11 cellular contexts compared by ENCODE assay signal in the genomic region with DNA sequence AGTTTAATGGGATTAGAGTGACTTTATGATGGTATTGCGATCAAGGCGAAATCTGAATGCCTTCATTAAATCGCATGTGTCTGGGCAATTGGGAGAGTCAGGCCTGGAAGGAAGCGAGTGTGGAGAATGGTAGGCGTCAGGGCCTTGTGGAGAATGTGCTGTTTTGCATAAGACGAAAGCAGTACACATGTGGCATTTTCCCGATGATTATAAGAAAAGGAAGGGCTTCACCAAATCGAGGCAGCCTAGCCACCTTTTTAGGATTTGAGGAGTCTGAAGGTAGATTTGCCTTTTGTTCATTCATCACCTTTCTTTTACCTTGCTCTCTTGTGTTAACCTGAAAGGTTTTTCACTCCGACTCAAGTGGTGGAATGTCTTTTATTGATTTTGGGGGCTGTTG. TPM values are rescaled to one million over a fixed set of nuclear protein-coding genes. Genes with fewer than 3 reads are reported as not detected.
DNase-seq lines count a peak whose midpoint lies in the region; ATAC-seq and TF ChIP-seq lines count a peak whose summit lies in the region.
"Had no signal": no experiment of that assay in that cellular context is flagged by ENCODE, and none has a peak within 500 bp of the region (broad histone marks: within the 10 kb centered on the region; RNA-seq: fewer than 3 reads in every experiment).

No MANE protein-coding gene starts in this region.

- H3K27ac ChIP-seq in heart left ventricle = peak overlapping the region; percentile 34 to 99 (median 97)
- H3K27ac ChIP-seq in dorsolateral prefrontal cortex = peak overlapping the region; percentile 88 to 100 (median 99)
- H3K27ac ChIP-seq in neural cell (ENCODE audit: low read length) = peak overlapping the region; percentile 97
- H3K27ac ChIP-seq in vagina = peak overlapping the region; percentile 100

- H3K79me2 ChIP-seq in neural cell (replicated peaks; ENCODE audit: insufficient read depth, low read length) = peaks cover 86% of the 10 kb centered on the region

- peak overlapping the region in 8 of 12 donors; percentile 17 to 64 (median 55) for H3K4me3 ChIP-seq in heart left ventricle
- H3K4me3 ChIP-seq in dorsolateral prefrontal cortex = peak overlapping the region in 58 of 59 donors; percentile 17 to 78 (median 65)
- H3K4me3 ChIP-seq in neural cell (ENCODE audit: low read length) = peak overlapping the region; percentile 65
- peak overlapping the region; percentile 25 to 56 for H3K4me3 ChIP-seq in vagina

- H3K4me2 ChIP-seq in neural cell (ENCODE audit: low read length) = peak overlapping the region; percentile 96

- no peak for ATAC-seq in heart left ventricle
- ATAC-seq in left cardiac atrium = no peak
- no peak for ATAC-seq in HG03039 (IDR thresholded peaks at IDR 0.05; ENCODE audit: unreplicated experiment)

- no peak for TF ChIP-seq CTCF in heart left ventricle (IDR thresholded peaks at IDR 0.05)
- TF ChIP-seq CTCF in dorsolateral prefrontal cortex (IDR thresholded peaks at IDR 0.05 in 54 of 56, conservative IDR thresholded peaks at IDR 0.05 in 2 of 56; ENCODE audit: low read depth in 1 of 56, partially characterized antibody in 56 of 56) = no peak
- no peak for TF ChIP-seq CTCF in neural cell (IDR thresholded peaks at IDR 0.05; ENCODE audit: poor library complexity, severe bottlenecking)
- TF ChIP-seq CTCF in vagina (IDR thresholded peaks at IDR 0.05) = no peak

- TF ChIP-seq POLR2A in heart left ventricle (IDR thresholded peaks at IDR 0.05) = no peak
- no peak for TF ChIP-seq POLR2A in vagina (IDR thresholded peaks at IDR 0.05)

- TF ChIP-seq RAD21 in neural cell (conservative IDR thresholded peaks at IDR 0.05) = no peak

- intact Hi-C loops in heart left ventricle (cut with DNase I) = loop anchor here in 5 of 10 donors (5.0 to 10.0 kb wide), 4 partner anchors 72 to 189 kb away; no protein-coding TSS in a partner anchor
- intact Hi-C loops in left cardiac atrium (cut with DNase I) = loop anchor here (5.0 to 10.0 kb wide), 3 partner anchors 129 to 197 kb away; no protein-coding TSS in a partner anchor
- intact Hi-C loops in dorsolateral prefrontal cortex (cut with DNase I) = loop anchor here (2.0 to 10.0 kb wide), 6 partner anchors 21 to 199 kb away; no protein-coding TSS in a partner anchor
- intact Hi-C loops in vagina (cut with DNase I) = no loop called here

- peaks cover 0 to 40% (median 27%) of the 10 kb centered on the region in 9 donors for H3K36me3 ChIP-seq in heart left ventricle
- peaks cover 19% of the 10 kb centered on the region for H3K36me3 ChIP-seq in neural cell (ENCODE audit: insufficient read depth, low read length)
- peaks cover 0 to 25% of the 10 kb centered on the region in 2 donors for H3K36me3 ChIP-seq in vagina

- H3K27me3 ChIP-seq in heart left ventricle (no peaks in the 10 kb centered on the region), dorsolateral prefrontal cortex (no peaks in the 10 kb centered on the region), neural cell (ENCODE audit: insufficient read depth, low read depth, low read length) (no peaks in the 10 kb centered on the region), vagina (no peaks in the 10 kb centered on the region)

- peak overlapping the region; percentile 85 for H3K9ac ChIP-seq in neural cell (ENCODE audit: low read length)

- H3K9me3 ChIP-seq in heart left ventricle = no peaks in the 10 kb centered on the region
- H3K9me3 ChIP-seq in neural cell (ENCODE audit: low read length) = peaks cover 5% of the 10 kb centered on the region
- H3K9me3 ChIP-seq in vagina = no peaks in the 10 kb centered on the region

- no peak overlapping the region for H2AFZ ChIP-seq in neural cell (ENCODE audit: low read depth, low read length)

- H4K20me1 ChIP-seq in neural cell (ENCODE audit: insufficient read depth) = no peaks in the 10 kb centered on the region

- DNase-seq in heart left ventricle (no peak), left cardiac atrium (no peak), dorsolateral prefrontal cortex (peak in 2 of 10 donors; percentile 47 to 53), vagina (ENCODE audit: extremely low spot score in 2 of 2) (no peak), OCI-M2 (lab: John Stamatoyannopoulos, UW; ENCODE audit: unreplicated experiment) (no peak), NCI-H146 treated with DMSO at 0.1 percent for 48 hours (lab: John Stamatoyannopoulos, UW; ENCODE audit: unreplicated experiment) (no peak)
- DNase-seq: NCI-H187 treated with DMSO at 0.1 percent for 48 hours; stimulated activated CD4-positive, alpha-beta T cell treated with anti-CD3 and anti-CD28 coated beads, Interleukin-4, amount 100 ng/mL, for 4 hours; T-helper 1 cell had no signal

- H3K9me2 ChIP-seq in neural cell (ENCODE audit: insufficient read depth, low read length) = no peaks in the 10 kb centered on the region

- H3K4me1 ChIP-seq in heart left ventricle (peaks cover 20 to 83% (median 65%) of the 10 kb centered on the region in 12 donors), vagina (peaks cover 73% of the 10 kb centered on the region)

- WGBS in heart left ventricle, 4 donors = 63 to 72% (median 64%) methylated on average over 9 of the region's 9 CpGs

- no peak for TF ChIP-seq EP300 in neural cell (conservative IDR thresholded peaks at IDR 0.05; ENCODE audit: poor library complexity, severe bottlenecking)

- H3F3A ChIP-seq in neural cell (ENCODE audit: insufficient read depth, low read length, poor library complexity, severe bottlenecking) = peaks cover 11% of the 10 kb centered on the region

TF ChIP-seq in neural cell, 6 proteins besides CTCF, POLR2A, EP300 and RAD21:
- TF ChIP-seq SMC3 (conservative IDR thresholded peaks at IDR 0.05; ENCODE audit: poor library complexity) = no peak
- TF ChIP-seq POLR2AphosphoS5 (IDR thresholded peaks at IDR 0.05) = no peak
- TF ChIP-seq, protein P1, sequence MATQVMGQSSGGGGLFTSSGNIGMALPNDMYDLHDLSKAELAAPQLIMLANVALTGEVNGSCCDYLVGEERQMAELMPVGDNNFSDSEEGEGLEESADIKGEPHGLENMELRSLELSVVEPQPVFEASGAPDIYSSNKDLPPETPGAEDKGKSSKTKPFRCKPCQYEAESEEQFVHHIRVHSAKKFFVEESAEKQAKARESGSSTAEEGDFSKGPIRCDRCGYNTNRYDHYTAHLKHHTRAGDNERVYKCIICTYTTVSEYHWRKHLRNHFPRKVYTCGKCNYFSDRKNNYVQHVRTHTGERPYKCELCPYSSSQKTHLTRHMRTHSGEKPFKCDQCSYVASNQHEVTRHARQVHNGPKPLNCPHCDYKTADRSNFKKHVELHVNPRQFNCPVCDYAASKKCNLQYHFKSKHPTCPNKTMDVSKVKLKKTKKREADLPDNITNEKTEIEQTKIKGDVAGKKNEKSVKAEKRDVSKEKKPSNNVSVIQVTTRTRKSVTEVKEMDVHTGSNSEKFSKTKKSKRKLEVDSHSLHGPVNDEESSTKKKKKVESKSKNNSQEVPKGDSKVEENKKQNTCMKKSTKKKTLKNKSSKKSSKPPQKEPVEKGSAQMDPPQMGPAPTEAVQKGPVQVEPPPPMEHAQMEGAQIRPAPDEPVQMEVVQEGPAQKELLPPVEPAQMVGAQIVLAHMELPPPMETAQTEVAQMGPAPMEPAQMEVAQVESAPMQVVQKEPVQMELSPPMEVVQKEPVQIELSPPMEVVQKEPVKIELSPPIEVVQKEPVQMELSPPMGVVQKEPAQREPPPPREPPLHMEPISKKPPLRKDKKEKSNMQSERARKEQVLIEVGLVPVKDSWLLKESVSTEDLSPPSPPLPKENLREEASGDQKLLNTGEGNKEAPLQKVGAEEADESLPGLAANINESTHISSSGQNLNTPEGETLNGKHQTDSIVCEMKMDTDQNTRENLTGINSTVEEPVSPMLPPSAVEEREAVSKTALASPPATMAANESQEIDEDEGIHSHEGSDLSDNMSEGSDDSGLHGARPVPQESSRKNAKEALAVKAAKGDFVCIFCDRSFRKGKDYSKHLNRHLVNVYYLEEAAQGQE (IDR thresholded peaks at IDR 0.05; ENCODE audit: borderline replicate concordance) = no peak
- TF ChIP-seq EZH2 (IDR thresholded peaks at IDR 0.05; ENCODE audit: borderline replicate concordance, insufficient read depth, low read length, poor library complexity, severe bottlenecking) = no peak
- no peak for TF ChIP-seq MXI1 (conservative IDR thresholded peaks at IDR 0.05; ENCODE audit: poor library complexity, severe bottlenecking)
- TF ChIP-seq TAF1 (IDR thresholded peaks at IDR 0.05; ENCODE audit: low read depth) = no peak

RNA-seq across cellular contexts. Expression of a gene that starts 1.0 kb away (rescaled TPM):
- total RNA-seq in heart left ventricle = 10 to 100 TPM; 50.7 to 84.4 (median 70.9) TPM
- polyA plus RNA-seq in heart left ventricle = 10 to 100 TPM; 16.0 to 25.5 TPM
- 10 to 100 TPM; 56.8 to 57.9 TPM for total RNA-seq in left cardiac atrium
- 100 to 1,000 TPM; 105 to 233 (median 146) TPM for total RNA-seq in dorsolateral prefrontal cortex
- 119 and 132 TPM in 2 replicates for polyA plus RNA-seq in neural cell
- polyA minus RNA-seq in neural cell = 405 and 429 TPM in 2 replicates
- total RNA-seq in vagina = 77.1 TPM
